Comparison of ENCODE assay signal across 20 cellular contexts in genomic region chr7:27920281-27920946, GRCh38.
DNase-seq lines count a peak whose midpoint lies in the region; ATAC-seq, FAIRE-seq and TF ChIP-seq lines count a peak whose summit lies in the region.
"Had no signal": no experiment of that assay in that cellular context is flagged by ENCODE, and none has a peak within 500 bp of the region (broad histone marks: within the 10 kb centered on the region; RNA-seq: fewer than 3 reads in every experiment).

No MANE protein-coding gene starts in this region.

- H3K27me3 Mint-ChIP-seq in chondrocyte (ENCODE audit: low read depth), result no peaks in the 10 kb centered on the region
- H3K27me3 Mint-ChIP-seq: activated naive CD4-positive, alpha-beta T cell treated with anti-CD3 and anti-CD28 coated beads, Interleukin-2, amount 10 ng/mL, durations not matched to agents 7 days and 5 days; stimulated activated naive CD8-positive, alpha-beta T cell treated with anti-CD3 and anti-CD28 coated beads, Interleukin-15, amount 100 ng/mL, for 72 hours; type B pancreatic cell had no signal

- intact Hi-C loops in prostate gland (cut with DNase I), result loop anchor here (5.0 to 10.0 kb wide), 4 partner anchors 174 to 716 kb away; partner anchors contain the start of genes HOXA13 and TAX1BP1

- H3K4me3 Mint-ChIP-seq in chondrocyte (ENCODE audit: unreplicated experiment), result no peak overlapping the region
- H3K4me3 Mint-ChIP-seq: activated naive CD4-positive, alpha-beta T cell treated with anti-CD3 and anti-CD28 coated beads, Interleukin-2, amount 10 ng/mL, durations not matched to agents 7 days and 5 days; activated T-cell treated with anti-CD3 and anti-CD28 coated beads, Interleukin-2, amount 50 U/mL, for 72 hours; CD8-positive, alpha-beta T cell; mesothelial cell of epicardium; stimulated activated naive CD8-positive, alpha-beta T cell treated with anti-CD3 and anti-CD28 coated beads, Interleukin-15, amount 100 ng/mL, for 72 hours; type B pancreatic cell had no signal

- H3K36me3 ChIP-seq in GM23248 (ENCODE audit: low read depth), result no peaks in the 10 kb centered on the region
- H3K36me3 ChIP-seq in prostate gland, result no peaks in the 10 kb centered on the region
- no peaks in the 10 kb centered on the region for H3K36me3 ChIP-seq in suprapubic skin
- H3K36me3 ChIP-seq: ascending aorta had no signal

- H3K27ac ChIP-seq in GM23248 (no peak overlapping the region), prostate gland (peak overlapping the region; percentile 14 to 18), suprapubic skin (no peak overlapping the region)
- H3K27ac ChIP-seq: ascending aorta, psoas muscle, RWPE1 had no signal

- in situ Hi-C loops in GM23248 (cut with MboI), result loop anchor here (10.0 kb wide), 1 partner anchor 716 kb away; the partner anchor contains the start of gene HOXA13

- WGBS in GM23248 (ENCODE audit: low coverage in 1 of 2, low lambda C conversion rate in 2 of 2, missing lambda C conversion rate in 2 of 2), 2 experiments, result 51% methylated on average over 8 of the region's 8 CpGs
- 50% methylated on average over 8 of the region's 8 CpGs for WGBS in prostate gland
- 75% methylated on average over 8 of the region's 8 CpGs for WGBS in suprapubic skin

- H3K27me3 ChIP-seq in GM23248 (replicated peaks; ENCODE audit: insufficient read depth) (no peaks in the 10 kb centered on the region), prostate gland (replicated peaks; ENCODE audit: insufficient read depth) (no peaks in the 10 kb centered on the region), suprapubic skin (no peaks in the 10 kb centered on the region)
- H3K27me3 ChIP-seq: ascending aorta had no signal

- H3K9me3 Mint-ChIP-seq in chondrocyte (ENCODE audit: low read depth), result peaks cover 5% of the 10 kb centered on the region
- H3K9me3 Mint-ChIP-seq: activated naive CD4-positive, alpha-beta T cell treated with anti-CD3 and anti-CD28 coated beads, Interleukin-2, amount 10 ng/mL, durations not matched to agents 7 days and 5 days; activated T-cell treated with anti-CD3 and anti-CD28 coated beads, Interleukin-2, amount 50 U/mL, for 72 hours; nephron; stimulated activated naive CD8-positive, alpha-beta T cell treated with anti-CD3 and anti-CD28 coated beads, Interleukin-15, amount 100 ng/mL, for 72 hours; type B pancreatic cell had no signal

- FAIRE-seq in GM12892 (lab: Jason Lieb, UNC), result no peak

- peaks cover 9% of the 10 kb centered on the region; the same call in 1 of the 2 replicates for H3F3A ChIP-seq in GM23248 (ENCODE audit: insufficient read depth)

- peaks cover 2% of the 10 kb centered on the region for H3K36me3 Mint-ChIP-seq in chondrocyte (ENCODE audit: low read depth)
- H3K36me3 Mint-ChIP-seq: activated naive CD4-positive, alpha-beta T cell treated with anti-CD3 and anti-CD28 coated beads, Interleukin-2, amount 10 ng/mL, durations not matched to agents 7 days and 5 days; CD8-positive, alpha-beta T cell; mesothelial cell of epicardium; type B pancreatic cell had no signal

- no peak overlapping the region for H2AFZ ChIP-seq in GM23248

- H3K27ac Mint-ChIP-seq in chondrocyte (ENCODE audit: unreplicated experiment), result peak overlapping the region; percentile 7
- H3K27ac Mint-ChIP-seq: activated naive CD4-positive, alpha-beta T cell treated with anti-CD3 and anti-CD28 coated beads, Interleukin-2, amount 10 ng/mL, durations not matched to agents 7 days and 5 days; activated T-cell treated with anti-CD3 and anti-CD28 coated beads, Interleukin-2, amount 50 U/mL, for 72 hours; CD8-positive, alpha-beta T cell; mesothelial cell of epicardium; stimulated activated naive CD8-positive, alpha-beta T cell treated with anti-CD3 and anti-CD28 coated beads, Interleukin-15, amount 100 ng/mL, for 72 hours; type B pancreatic cell had no signal

- ATAC-seq in GM18861 (IDR thresholded peaks at IDR 0.05; ENCODE audit: unreplicated experiment), result no peak
- ATAC-seq: activated CD4-positive, CD25-positive, alpha-beta regulatory T cell treated with anti-CD3 and anti-CD28 coated beads, Interleukin-2, amount 50 U/mL, for 24 hours; CD8-positive, alpha-beta T cell had no signal

- H3K79me2 ChIP-seq in GM23248 (ENCODE audit: insufficient read depth), result peaks cover 15% of the 10 kb centered on the region; the same call in 1 of the 2 replicates

- DNase-seq in GM23248 (no peak), NAMALWA (ENCODE audit: low spot score) (peak; percentile 75), chondrocyte (ENCODE audit: low spot score) (no peak), prostate gland (ENCODE audit: low spot score) (no peak), suprapubic skin (ENCODE audit: low spot score in 2 of 2) (no peak), GM12892 (ENCODE audit: insufficient read length) (no peak)
- DNase-seq in NK-92 treated with Interleukin-12 subunit alpha and Interleukin-12 subunit beta, amount 100 ng/mL, for 24 hours (lab: John Stamatoyannopoulos, UW), result no peak
- DNase-seq: CD8-positive, alpha-beta T cell; effector CD4-positive, alpha-beta T cell; psoas muscle had no signal

- no peak for TF ChIP-seq CTCF in chondrocyte (IDR thresholded peaks at IDR 0.05)
- TF ChIP-seq CTCF in prostate gland (IDR thresholded peaks at IDR 0.05), result no peak
- TF ChIP-seq CTCF in suprapubic skin (IDR thresholded peaks at IDR 0.05), result no peak

- H3K4me1 ChIP-seq in GM23248 (ENCODE audit: insufficient read depth), result peaks cover 27% of the 10 kb centered on the region
- no peaks in the 10 kb centered on the region for H3K4me1 ChIP-seq in prostate gland (replicated peaks)
- H3K4me1 ChIP-seq in suprapubic skin, result peaks cover 5% of the 10 kb centered on the region
- H3K4me1 ChIP-seq: psoas muscle had no signal

- no peaks in the 10 kb centered on the region for H3K9me2 ChIP-seq in GM23248 (ENCODE audit: insufficient read depth)

- no peak for TF ChIP-seq POLR2A in prostate gland (IDR thresholded peaks at IDR 0.05)
- TF ChIP-seq POLR2A in suprapubic skin (IDR thresholded peaks at IDR 0.05), result no peak
- TF ChIP-seq POLR2A in GM12892 (IDR thresholded peaks at IDR 0.05; ENCODE audit: low read depth, low read length), result no peak

- peaks cover 44% of the 10 kb centered on the region for H3K4me1 Mint-ChIP-seq in chondrocyte (ENCODE audit: low read depth)
- H3K4me1 Mint-ChIP-seq: activated naive CD4-positive, alpha-beta T cell treated with anti-CD3 and anti-CD28 coated beads, Interleukin-2, amount 10 ng/mL, durations not matched to agents 7 days and 5 days had no signal

- H3K9me3 ChIP-seq in GM23248 (ENCODE audit: low read depth) (no peaks in the 10 kb centered on the region), prostate gland (no peaks in the 10 kb centered on the region), suprapubic skin (no peaks in the 10 kb centered on the region)
- H3K9me3 ChIP-seq: ascending aorta, psoas muscle had no signal

- H4K20me1 ChIP-seq in GM23248 (ENCODE audit: insufficient read depth), result no peaks in the 10 kb centered on the region

- H3K4me3 ChIP-seq in GM23248 (peak overlapping the region; percentile 24; the same call in 1 of the 2 replicates), prostate gland (no peak overlapping the region), suprapubic skin (no peak overlapping the region)
- H3K4me3 ChIP-seq: ascending aorta had no signal

- H3K9ac ChIP-seq in GM23248, result 0 out of 2 replicates have a peak overlapping the region, but pooled peaks have one; percentile 4

- no peak for TF ChIP-seq EP300 in suprapubic skin (IDR thresholded peaks at IDR 0.05)

- H3K4me2 ChIP-seq in GM23248 (ENCODE audit: unreplicated experiment), result peak overlapping the region; percentile 45

Comparison
In these comparisons a context has a peak if more than half of its experiments do, and no peak if none do; other contexts are left out.
1. H3K27ac ChIP-seq: peak in prostate gland (2 of 2); none in GM23248 (single experiment) and suprapubic skin (single experiment).